ENCODE assay signal across 1 cellular context in the genomic region with DNA sequence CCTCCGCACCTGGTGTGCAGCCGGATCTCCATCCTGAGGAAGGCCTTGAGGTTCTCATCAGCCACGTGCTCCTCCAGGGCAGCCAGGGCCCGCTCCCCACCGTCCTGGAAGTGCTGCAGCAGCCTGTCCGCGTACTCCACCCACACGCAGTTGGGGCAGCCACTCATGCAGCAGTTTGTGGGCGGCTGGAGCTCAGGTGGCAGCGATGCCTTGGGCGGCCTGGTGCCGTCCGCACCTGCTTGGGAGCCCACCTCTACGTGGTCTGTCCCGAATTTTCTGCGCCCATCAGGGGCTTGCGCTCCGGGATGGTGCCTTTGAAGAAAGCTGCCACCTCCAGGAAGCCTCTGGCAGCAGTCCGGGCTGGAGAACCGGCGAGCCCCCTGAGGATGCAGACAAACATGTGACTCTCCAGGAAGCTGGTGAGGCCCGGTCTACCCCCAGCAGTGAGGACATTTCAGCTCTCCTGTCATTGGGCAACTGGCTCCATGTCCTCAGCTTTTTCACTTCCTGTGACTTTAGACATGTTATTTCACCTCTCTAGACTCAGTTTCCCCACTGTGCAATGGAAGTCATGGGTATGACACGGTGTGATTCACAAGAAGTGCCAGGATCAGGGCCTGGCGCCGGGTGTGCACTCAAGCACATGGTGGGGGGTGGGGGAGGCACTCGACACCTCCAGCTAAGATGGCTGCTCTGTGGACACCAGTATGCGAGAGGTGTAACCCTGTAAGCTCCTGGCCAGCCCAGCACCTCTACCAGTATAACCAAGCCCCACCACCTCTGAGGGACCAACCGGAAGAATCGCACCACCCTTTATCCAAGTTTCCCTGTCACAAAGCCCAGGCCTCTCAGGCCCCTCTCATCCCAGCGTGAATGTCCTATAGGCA.
TF ChIP-seq lines count a peak whose summit lies in the region.

No MANE protein-coding gene starts in this region.

TF ChIP-seq in H1, 55 proteins besides CTCF, POLR2A, EP300 and RAD21:
- TF ChIP-seq GABPA (IDR thresholded peaks at IDR 0.05; ENCODE audit: borderline replicate concordance, insufficient read depth, low read length) (no peak), HDAC6 (IDR thresholded peaks at IDR 0.05; ENCODE audit: low read depth, low read length) (no peak), YY1 (IDR thresholded peaks at IDR 0.05; ENCODE audit: low read depth, low read length) (peak; percentile 48; the same call in 1 of the 2 replicates), CEBPB (IDR thresholded peaks at IDR 0.05; ENCODE audit: low read depth, low read length) (no peak), PHF8 (conservative IDR thresholded peaks at IDR 0.05; ENCODE audit: low read depth, low read length) (no peak), POLR2AphosphoS5 (IDR thresholded peaks at IDR 0.05; ENCODE audit: low read depth, low read length) (no peak), CREB1 (IDR thresholded peaks at IDR 0.05) (no peak)
- TF ChIP-seq, protein P1, sequence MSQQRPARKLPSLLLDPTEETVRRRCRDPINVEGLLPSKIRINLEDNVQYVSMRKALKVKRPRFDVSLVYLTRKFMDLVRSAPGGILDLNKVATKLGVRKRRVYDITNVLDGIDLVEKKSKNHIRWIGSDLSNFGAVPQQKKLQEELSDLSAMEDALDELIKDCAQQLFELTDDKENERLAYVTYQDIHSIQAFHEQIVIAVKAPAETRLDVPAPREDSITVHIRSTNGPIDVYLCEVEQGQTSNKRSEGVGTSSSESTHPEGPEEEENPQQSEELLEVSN (IDR thresholded peaks at IDR 0.05), result peak; percentile 81
- TF ChIP-seq, protein P2, sequence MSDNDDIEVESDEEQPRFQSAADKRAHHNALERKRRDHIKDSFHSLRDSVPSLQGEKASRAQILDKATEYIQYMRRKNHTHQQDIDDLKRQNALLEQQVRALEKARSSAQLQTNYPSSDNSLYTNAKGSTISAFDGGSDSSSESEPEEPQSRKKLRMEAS (IDR thresholded peaks at IDR 0.05), result peak; percentile 92
